Comparison of ENCODE assay signal across 1 cellular context in the genomic region with DNA sequence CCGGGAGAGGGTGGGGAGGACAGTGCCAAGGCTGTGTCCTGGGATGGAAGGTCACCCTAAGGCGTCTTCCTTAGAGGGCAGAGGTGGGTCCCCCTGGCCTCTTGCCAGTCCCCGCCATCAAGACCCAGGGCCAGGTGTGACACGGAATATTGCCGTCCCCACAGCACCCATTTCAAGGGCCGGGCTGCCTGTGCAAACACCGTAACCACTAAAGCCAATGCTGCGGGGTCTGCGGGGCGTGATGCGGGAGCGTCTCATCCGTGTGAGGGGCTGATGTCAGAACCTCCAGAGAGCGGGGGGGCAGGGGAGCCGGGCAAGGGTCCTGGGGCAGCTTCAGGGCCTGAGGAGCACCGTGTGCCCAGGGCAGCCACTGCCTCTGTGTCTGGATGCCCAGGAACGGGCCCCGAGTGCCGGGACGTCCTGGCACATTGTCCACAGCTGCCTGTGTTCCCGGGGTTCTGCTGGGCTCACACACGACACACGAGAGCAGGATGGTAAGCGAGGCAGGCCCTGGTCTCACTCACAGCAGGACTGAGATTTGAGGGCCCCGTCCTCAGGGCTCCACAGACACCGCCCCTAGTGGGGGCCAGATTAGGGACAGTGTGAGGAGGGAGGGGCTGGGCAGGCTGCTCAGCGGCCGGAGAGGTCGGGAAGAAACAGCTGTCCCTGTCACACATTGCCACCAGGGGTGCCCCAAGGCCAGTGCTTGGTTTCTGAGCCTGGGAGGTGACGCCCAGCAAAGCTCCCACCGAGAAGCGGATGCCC.
A peak's percentile ranks its signal among the peaks of the same experiment; 100 is the strongest.
TF ChIP-seq lines count a peak whose summit lies in the region.

No MANE protein-coding gene starts in this region.

TF ChIP-seq in HepG2, 621 proteins besides CTCF, POLR2A, EP300 and RAD21:
- TF ChIP-seq, protein P1, sequence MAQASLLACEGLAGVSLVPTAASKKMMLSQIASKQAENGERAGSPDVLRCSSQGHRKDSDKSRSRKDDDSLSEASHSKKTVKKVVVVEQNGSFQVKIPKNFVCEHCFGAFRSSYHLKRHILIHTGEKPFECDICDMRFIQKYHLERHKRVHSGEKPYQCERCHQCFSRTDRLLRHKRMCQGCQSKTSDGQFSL (CRISPR knock-in tag; IDR thresholded peaks at IDR 0.05): 0 out of 2 replicates have a peak, but pooled peaks have one; percentile 46
- no peak for TF ChIP-seq SMC3 (IDR thresholded peaks at IDR 0.05; ENCODE audit: low read length)
